ENCODE assay signal across 8 cellular contexts in genomic region chr1:206204871-206205270, GRCh38. TPM values are rescaled to one million over a fixed set of nuclear protein-coding genes. Genes with fewer than 3 reads are reported as not detected.
A peak's percentile ranks its signal among the peaks of the same experiment; 100 is the strongest.
DNase-seq lines count a peak whose midpoint lies in the region; ATAC-seq, FAIRE-seq and TF ChIP-seq lines count a peak whose summit lies in the region.
"Not testable (repeated sequence)": the region's sequence is repeated elsewhere in the genome, so short reads cannot be mapped to it uniquely, and the experiment has no call there.

No MANE protein-coding gene starts in this region.

- TF ChIP-seq CTCF in IMR-90 (conservative IDR thresholded peaks at IDR 0.05; ENCODE audit: low read depth, low read length); endothelial cell of umbilical vein (IDR thresholded peaks at IDR 0.05; ENCODE audit: extremely low read depth in 1 of 2, insufficient read depth in 1 of 2, low read depth in 1 of 2, low read length in 2 of 2): not testable (repeated sequence)

- not testable (repeated sequence) for H3K9me3 ChIP-seq in CD4-positive, alpha-beta memory T cell (ENCODE audit: control insufficient read depth in 1 of 2, low read length in 2 of 2); IMR-90 (ENCODE audit: control insufficient read depth, insufficient read depth, low read length); endothelial cell of umbilical vein (replicated peaks; ENCODE audit: control insufficient read depth, insufficient read depth, low read length); neuronal stem cell (replicated peaks in 1 of 2; ENCODE audit: control insufficient read depth in 2 of 2, insufficient read depth in 1 of 2, low read depth in 1 of 2, low read length in 2 of 2)

- H2BK120ac ChIP-seq in IMR-90 (ENCODE audit: low read depth, low read length); neuronal stem cell (ENCODE audit: low read depth, low read length): not testable (repeated sequence)

- H4K20me1 ChIP-seq in IMR-90 (ENCODE audit: insufficient read depth, low read length); endothelial cell of umbilical vein (replicated peaks; ENCODE audit: control insufficient read depth, extremely low read depth, insufficient read depth, low read length): not testable (repeated sequence)

- H3K9ac ChIP-seq in IMR-90 (ENCODE audit: low read depth, low read length): peak overlapping the region; percentile 79; the same call in 1 of the 2 replicates
- peak overlapping the region; percentile 16 for H3K9ac ChIP-seq in endothelial cell of umbilical vein (replicated peaks; ENCODE audit: extremely low read depth, insufficient read depth, low read length)
- not testable (repeated sequence) for H3K9ac ChIP-seq in neuronal stem cell (ENCODE audit: low read depth, low read length, poor library complexity)

- H3K79me1 ChIP-seq in IMR-90 (ENCODE audit: low read depth in 1 of 2, low read length in 2 of 2); neuronal stem cell (ENCODE audit: low read depth, low read length): not testable (repeated sequence)

- H3K23ac ChIP-seq in IMR-90 (ENCODE audit: low read depth, low read length); neuronal stem cell (ENCODE audit: low read depth, low read length, poor library complexity): not testable (repeated sequence)

- not testable (repeated sequence) for H3K36me3 ChIP-seq in CD4-positive, alpha-beta memory T cell (ENCODE audit: insufficient read depth, low read length); IMR-90 (ENCODE audit: control insufficient read depth, insufficient read depth, low read length); endothelial cell of umbilical vein (ENCODE audit: control insufficient read depth in 2 of 2, extremely low read depth in 1 of 2, insufficient read depth in 2 of 2, low read length in 2 of 2); neuronal stem cell (replicated peaks in 1 of 2; ENCODE audit: control insufficient read depth in 2 of 2, insufficient read depth in 2 of 2, low read length in 2 of 2)

- not testable (repeated sequence) for ATAC-seq in IMR-90 (ENCODE audit: low read depth)

- H3K18ac ChIP-seq in IMR-90 (ENCODE audit: low read depth, low read length); neuronal stem cell (ENCODE audit: low read length): not testable (repeated sequence)

- not testable (repeated sequence) for H3K9me3 Mint-ChIP-seq in CD4-positive, alpha-beta memory T cell; activated naive CD4-positive, alpha-beta T cell treated with anti-CD3 and anti-CD28 coated beads, Interleukin-2, amount 50 U/mL, for 24 hours; immature natural killer cell

- FAIRE-seq in endothelial cell of umbilical vein (lab: Jason Lieb, UNC): not testable (repeated sequence)

- peaks cover 17% of the 10 kb centered on the region for H3K79me2 ChIP-seq in endothelial cell of umbilical vein (ENCODE audit: control insufficient read depth, insufficient read depth, low read length)

- H3K4me1 ChIP-seq in CD4-positive, alpha-beta memory T cell (ENCODE audit: insufficient read depth, low read length); IMR-90 (ENCODE audit: control insufficient read depth, insufficient read depth, low read length); endothelial cell of umbilical vein (ENCODE audit: control insufficient read depth, extremely low read depth, insufficient read depth, low read length); neuronal stem cell (ENCODE audit: control insufficient read depth in 2 of 2, insufficient read depth in 1 of 2, low read depth in 1 of 2, low read length in 2 of 2): not testable (repeated sequence)

- H3K9me1 ChIP-seq in IMR-90 (ENCODE audit: insufficient read depth, low read length); endothelial cell of umbilical vein (replicated peaks; ENCODE audit: control insufficient read depth, extremely low read depth, insufficient read depth, low read length): not testable (repeated sequence)

- not testable (repeated sequence) for H3K56ac ChIP-seq in IMR-90 (ENCODE audit: extremely low read depth, insufficient read depth, low read length)

- not testable (repeated sequence) for H3K36me3 Mint-ChIP-seq in CD4-positive, alpha-beta memory T cell; activated naive CD4-positive, alpha-beta T cell treated with anti-CD3 and anti-CD28 coated beads, Interleukin-2, amount 50 U/mL, for 24 hours; immature natural killer cell

- not testable (repeated sequence) for H2BK12ac ChIP-seq in neuronal stem cell (ENCODE audit: low read length)

- WGBS in IMR-90 (ENCODE audit: extremely low coverage in 2 of 2, insufficient read length in 1 of 2), 2 experiments: no CpG with 5 or more reads among the region's 25 CpGs
- WGBS in neuronal stem cell (ENCODE audit: extremely low coverage in 2 of 2, insufficient read length in 2 of 2, insufficient replicate concordance in 1 of 2), 2 donors: no CpG with 5 or more reads among the region's 25 CpGs

- H3K4me3 Mint-ChIP-seq in CD4-positive, alpha-beta memory T cell: peak overlapping the region; percentile 54 to 91 (median 86)
- peak overlapping the region; percentile 86 for H3K4me3 Mint-ChIP-seq in activated naive CD4-positive, alpha-beta T cell treated with anti-CD3 and anti-CD28 coated beads, Interleukin-2, amount 50 U/mL, for 24 hours
- H3K4me3 Mint-ChIP-seq in immature natural killer cell: peak overlapping the region; percentile 53 to 87 (median 78)

- not testable (repeated sequence) for H2BK15ac ChIP-seq in IMR-90 (ENCODE audit: low read depth, low read length); neuronal stem cell (ENCODE audit: low read length)

- intact Hi-C loops in CD4-positive, alpha-beta memory T cell (cut with micrococcal nuclease); IMR-90 (cut with micrococcal nuclease); endothelial cell of umbilical vein (cut with micrococcal nuclease): not testable (repeated sequence)

- not testable (repeated sequence) for TF ChIP-seq POLR2A in IMR-90 (IDR thresholded peaks at IDR 0.05; ENCODE audit: low read depth, low read length); endothelial cell of umbilical vein (IDR thresholded peaks at IDR 0.05; ENCODE audit: low read depth, low read length)

- not testable (repeated sequence) for H4K5ac ChIP-seq in IMR-90 (ENCODE audit: low read depth, low read length)

- CTCF ChIA-PET in CD4-positive, alpha-beta memory T cell (lab: Charles Lee; ENCODE audit: partially characterized antibody); IMR-90 (lab: Yijun Ruan, JAX); endothelial cell of umbilical vein (lab: Charles Lee): not testable (repeated sequence)

- dilution Hi-C loops in IMR-90 (cut with HindIII; ENCODE audit: low sequenced_read_pairs, unreplicated experiment); endothelial cell of umbilical vein (cut with MboI; ENCODE audit: extremely low pct_ligation_motif_present, low sequenced_read_pairs): not testable (repeated sequence)

- not testable (repeated sequence) for H2AFZ ChIP-seq in IMR-90 (replicated peaks; ENCODE audit: low read length, poor library complexity); endothelial cell of umbilical vein (ENCODE audit: low read depth, low read length); neuronal stem cell (ENCODE audit: low read length)

- TF ChIP-seq RAD21 in IMR-90 (IDR thresholded peaks at IDR 0.05; ENCODE audit: low read length): not testable (repeated sequence)

- H2BK20ac ChIP-seq in IMR-90 (ENCODE audit: low read depth, low read length): not testable (repeated sequence)

- H3K27me3 ChIP-seq in CD4-positive, alpha-beta memory T cell (ENCODE audit: insufficient read depth, low read length); IMR-90 (ENCODE audit: control insufficient read depth, insufficient read depth, low read length); endothelial cell of umbilical vein (ENCODE audit: control insufficient read depth in 2 of 2, insufficient read depth in 2 of 2, low read length in 2 of 2); neuronal stem cell (ENCODE audit: control insufficient read depth in 3 of 3, insufficient read depth in 3 of 3, low read depth in 1 of 3, low read length in 3 of 3): not testable (repeated sequence)

- H3K4ac ChIP-seq in IMR-90 (ENCODE audit: low read depth, low read length); neuronal stem cell (ENCODE audit: low read length): not testable (repeated sequence)

- H2BK5ac ChIP-seq in IMR-90 (ENCODE audit: low read depth, low read length, poor library complexity, severe bottlenecking): peak overlapping the region; percentile 45
- not testable (repeated sequence) for H2BK5ac ChIP-seq in neuronal stem cell (ENCODE audit: low read length)

- H4K8ac ChIP-seq in IMR-90 (ENCODE audit: low read depth in 2 of 2, low read length in 2 of 2); neuronal stem cell (ENCODE audit: low read depth, low read length): not testable (repeated sequence)

- not testable (repeated sequence) for H2AK5ac ChIP-seq in IMR-90 (ENCODE audit: low read depth, low read length); neuronal stem cell (ENCODE audit: low read depth, low read length)

- not testable (repeated sequence) for H3K4me1 Mint-ChIP-seq in CD4-positive, alpha-beta memory T cell; activated naive CD4-positive, alpha-beta T cell treated with anti-CD3 and anti-CD28 coated beads, Interleukin-2, amount 50 U/mL, for 24 hours; immature natural killer cell

- not testable (repeated sequence) for H3K14ac ChIP-seq in IMR-90 (replicated peaks; ENCODE audit: low read depth, low read length); neuronal stem cell (ENCODE audit: low read length)

- not testable (repeated sequence) for H3K27me3 Mint-ChIP-seq in CD4-positive, alpha-beta memory T cell; activated naive CD4-positive, alpha-beta T cell treated with anti-CD3 and anti-CD28 coated beads, Interleukin-2, amount 50 U/mL, for 24 hours; immature natural killer cell (ENCODE audit: low read depth in 3 of 3)

- peak overlapping the region in 1 of 2 donors; percentile 24 for H3K4me3 ChIP-seq in CD4-positive, alpha-beta memory T cell (ENCODE audit: low read length in 2 of 2)
- H3K4me3 ChIP-seq in IMR-90 (ENCODE audit: insufficient read depth, low read depth, low read length) (peak overlapping the region; percentile 40), endothelial cell of umbilical vein (replicated peaks in 1 of 3; ENCODE audit: insufficient read depth in 1 of 3, low read depth in 1 of 3, low read length in 3 of 3) (peak overlapping the region in 2 of 3 experiments; percentile 23 to 42), neuronal stem cell (ENCODE audit: low read length in 2 of 2) (peak overlapping the region; percentile 48 to 73)

- POLR2A ChIA-PET in CD4-positive, alpha-beta memory T cell (lab: Charles Lee; ENCODE audit: partially characterized antibody); IMR-90 (lab: Charles Lee; ENCODE audit: unreplicated experiment); endothelial cell of umbilical vein (lab: Charles Lee): not testable (repeated sequence)

- in situ Hi-C loops in IMR-90 (cut with MboI; ENCODE audit: low sequenced_read_pairs): not testable (repeated sequence)

- not testable (repeated sequence) for H2AK9ac ChIP-seq in IMR-90 (replicated peaks; ENCODE audit: low read depth, low read length, poor library complexity)

- H3K4me2 ChIP-seq in IMR-90 (ENCODE audit: low read depth, low read length): peak overlapping the region; percentile 40; the same call in 1 of the 2 replicates
- not testable (repeated sequence) for H3K4me2 ChIP-seq in endothelial cell of umbilical vein (ENCODE audit: insufficient read depth, low read length)
- H3K4me2 ChIP-seq in neuronal stem cell (ENCODE audit: insufficient read depth, low read length, poor library complexity, severe bottlenecking): peak overlapping the region; percentile 40

- H4K91ac ChIP-seq in IMR-90 (ENCODE audit: insufficient read depth, low read depth, low read length); neuronal stem cell (ENCODE audit: low read depth, low read length, poor library complexity): not testable (repeated sequence)

- H3K27ac Mint-ChIP-seq in CD4-positive, alpha-beta memory T cell: peak overlapping the region in 1 of 7 donors; percentile 53
- not testable (repeated sequence) for H3K27ac Mint-ChIP-seq in activated naive CD4-positive, alpha-beta T cell treated with anti-CD3 and anti-CD28 coated beads, Interleukin-2, amount 50 U/mL, for 24 hours; immature natural killer cell

- not testable (repeated sequence) for H3K27ac ChIP-seq in CD4-positive, alpha-beta memory T cell (ENCODE audit: low read depth, low read length); neuronal stem cell (replicated peaks; ENCODE audit: low read length)
- H3K27ac ChIP-seq in IMR-90 (ENCODE audit: insufficient read depth, low read length) (peak overlapping the region; percentile 83), endothelial cell of umbilical vein (ENCODE audit: insufficient read depth, low read depth, low read length) (peak overlapping the region; percentile 60)

- not testable (repeated sequence) for BruUV-seq in IMR-90 (replicated peaks; lab: Mats Ljungman, UMichigan); endothelial cell of umbilical vein (replicated peaks; lab: Mats Ljungman, UMichigan)

- peak in 2 of 5 donors; percentile 10 to 29 for DNase-seq in CD4-positive, alpha-beta memory T cell
- DNase-seq in IMR-90: not testable (repeated sequence)
- DNase-seq in SW480 (ENCODE audit: low spot score): peak; percentile 0
- peak; percentile 36 for DNase-seq in endothelial cell of umbilical vein (ENCODE audit: low read depth, low spot score)
- peak in 2 of 3 donors; percentile 4 to 10 for DNase-seq in immature natural killer cell
- DNase-seq in neuronal stem cell (ENCODE audit: low spot score): peak; percentile 3
- DNase-seq in superior temporal gyrus (ENCODE audit: extremely low spot score): peak; percentile 1

RNA-seq across cellular contexts. Expression of gene SRGAP2, which starts 1.5 kb away (rescaled TPM):
- 10 to 100 TPM; 49.0 to 56.6 TPM for total RNA-seq in CD4-positive, alpha-beta memory T cell
- 10 to 100 TPM in 1 of 2 donors, 1 to 10 TPM in 1; 2.7 to 18.4 TPM for polyA plus RNA-seq in CD4-positive, alpha-beta memory T cell
- total RNA-seq in IMR-90 (2012; rRNA removed) (33.3 and 50.3 TPM in 2 replicates), endothelial cell of umbilical vein (128 and 138 TPM in 2 replicates)
- polyA plus RNA-seq in IMR-90 (2012; rRNA removed) (19.7 and 20.7 TPM in 2 replicates), endothelial cell of umbilical vein (40.8 and 46.4 TPM in 2 replicates), immature natural killer cell (10 to 100 TPM in 1 of 3 donors, 1 to 10 TPM in 2; 2.7 to 21.3 (median 2.9) TPM)
- polyA plus RNA-seq in IMR-90 (2012; cell fraction: cytosol; rRNA removed): 8.1 and 12.3 TPM in 2 replicates
- 46.8 and 67.8 TPM in 2 replicates for polyA plus RNA-seq in IMR-90 (2012; cell fraction: nucleus; rRNA removed; ENCODE audit: low replicate concordance)
- polyA plus RNA-seq in endothelial cell of umbilical vein (2011; cell fraction: cytosol; rRNA removed): 29.3 and 30.4 TPM in 2 replicates
- polyA plus RNA-seq in endothelial cell of umbilical vein (2011; cell fraction: nucleus; rRNA removed): 134 and 138 TPM in 2 replicates
- 58.3 and 60.2 TPM in 2 replicates for polyA plus RNA-seq in endothelial cell of umbilical vein (2012)
- 115 and 125 TPM in 2 replicates for polyA minus RNA-seq in endothelial cell of umbilical vein
- 36.4 TPM for polyA minus RNA-seq in endothelial cell of umbilical vein (2011; cell fraction: cytosol; rRNA and poly(A)+ RNA removed)
- 195 and 269 TPM in 2 replicates for polyA minus RNA-seq in endothelial cell of umbilical vein (2011; cell fraction: nucleus; rRNA and poly(A)+ RNA removed)
- polyA plus RNA-seq in neuronal stem cell (2013, experiment 1 of 2): 36.9 TPM
- 38.1 TPM for polyA plus RNA-seq in neuronal stem cell (2013, experiment 2 of 2)

RNA-seq across cellular contexts. Expression of gene FAM72A, which starts 2.2 kb away (rescaled TPM):
- 1 to 10 TPM in 1 of 2 experiments, under 1 TPM in 1; 1.00 to 1.4 TPM for total RNA-seq in CD4-positive, alpha-beta memory T cell
- under 1 TPM in 1 of 2 donors, not detected in 1; 0.29 TPM for polyA plus RNA-seq in CD4-positive, alpha-beta memory T cell
- 2.2 and 4.2 TPM in 2 replicates for total RNA-seq in IMR-90 (2012; rRNA removed)
- 3.8 and 5.0 TPM in 2 replicates for polyA plus RNA-seq in IMR-90 (2012; rRNA removed)
- 2.3 and 2.4 TPM in 2 replicates for polyA plus RNA-seq in IMR-90 (2012; cell fraction: cytosol; rRNA removed)
- polyA plus RNA-seq in IMR-90 (2012; cell fraction: nucleus; rRNA removed; ENCODE audit: low replicate concordance): 2.4 and 6.2 TPM in 2 replicates
- 9.4 and 9.6 TPM in 2 replicates for total RNA-seq in endothelial cell of umbilical vein
- 3.4 and 3.6 TPM in 2 replicates for polyA plus RNA-seq in endothelial cell of umbilical vein
- polyA plus RNA-seq in endothelial cell of umbilical vein (2011; cell fraction: cytosol; rRNA removed): 3.7 and 4.5 TPM in 2 replicates
- polyA plus RNA-seq in endothelial cell of umbilical vein (2011; cell fraction: nucleus; rRNA removed): 5.8 and 7.7 TPM in 2 replicates
- 2.7 and 4.8 TPM in 2 replicates for polyA plus RNA-seq in endothelial cell of umbilical vein (2012)
- polyA minus RNA-seq in endothelial cell of umbilical vein: 3.4 and 5.4 TPM in 2 replicates
- polyA minus RNA-seq in endothelial cell of umbilical vein (2011; cell fraction: cytosol; rRNA and poly(A)+ RNA removed): 17.0 TPM
- 4.6 and 9.5 TPM in 2 replicates for polyA minus RNA-seq in endothelial cell of umbilical vein (2011; cell fraction: nucleus; rRNA and poly(A)+ RNA removed)
- polyA plus RNA-seq in immature natural killer cell: 1 to 10 TPM; 1.8 to 3.2 (median 2.6) TPM
- polyA plus RNA-seq in neuronal stem cell (2013, experiment 1 of 2): 29.2 TPM
- 31.1 TPM for polyA plus RNA-seq in neuronal stem cell (2013, experiment 2 of 2)
